17 cellular contexts compared by ENCODE assay signal in genomic region chr20:64196831-64197418, GRCh38. TPM values are rescaled to one million over a fixed set of nuclear protein-coding genes. Genes with fewer than 3 reads are reported as not detected.
"Had no signal": no experiment of that assay in that cellular context is flagged by ENCODE, and none has a peak within 500 bp of the region (broad histone marks: within the 10 kb centered on the region; RNA-seq: fewer than 3 reads in every experiment).

No MANE protein-coding gene starts in this region.

- H3K36me3 ChIP-seq: ascending aorta, gastroesophageal sphincter, right lobe of liver, suprapubic skin, upper lobe of right lung had no signal

- H3K9me3 ChIP-seq: ascending aorta, gastroesophageal sphincter, psoas muscle, right lobe of liver, suprapubic skin, upper lobe of right lung had no signal

- H3K4me1 ChIP-seq: ascending aorta, gastroesophageal sphincter, psoas muscle, suprapubic skin, upper lobe of right lung had no signal

- H3K4me3 ChIP-seq: ascending aorta, gastroesophageal sphincter, psoas muscle, right lobe of liver, smooth muscle cell, suprapubic skin, upper lobe of right lung had no signal

- H3K4me2 ChIP-seq: smooth muscle cell had no signal

- H3K27me3 ChIP-seq: ascending aorta, right lobe of liver had no signal

- DNase-seq: activated CD4-positive, alpha-beta T cell treated with anti-CD3 and anti-CD28 coated beads, Interleukin-2, amount 50 U/mL, for 48 hours; activated naive CD4-positive, alpha-beta T cell treated with anti-CD3 and anti-CD28 coated beads for 36 hours; activated T-cell treated with anti-CD3 and anti-CD28 coated beads, Interleukin-2, amount 50 U/mL, for 1 hour; midbrain; psoas muscle; right lobe of liver; stimulated activated naive CD8-positive, alpha-beta T cell treated with anti-CD3 and anti-CD28 coated beads, Interleukin-15, Interleukin-2, amounts not matched to agents 100 U/mL and 50 U/mL, for 24 hours; upper lobe of right lung; WERI-Rb-1 had no signal

- H3K27ac ChIP-seq: ascending aorta, gastroesophageal sphincter, psoas muscle, right lobe of liver, suprapubic skin, upper lobe of right lung, WERI-Rb-1 had no signal

RNA-seq across cellular contexts. Expression of gene MYT1, which starts 32.7 kb away (rescaled TPM):
- total RNA-seq: activated T-helper 2 cell treated with anti-CD3 and anti-CD28 coated beads, Interferon-gamma antibody, Interleukin-2, Interleukin-4, amounts not matched to agents 10 μg/mL and 5 μg/mL and 100 μg/mL, durations not matched to agents 14 hours and 24 hours and 36 hours; ascending aorta; myocyte; osteocyte; psoas muscle had no signal
- polyA plus RNA-seq: esophagus, smooth muscle cell had no signal
